ENCODE assay signal across 24 cellular contexts in genomic region chr5:107860044-107860443, GRCh38.
"Had no signal": no experiment of that assay in that cellular context is flagged by ENCODE, and none has a peak within 500 bp of the region (broad histone marks: within the 10 kb centered on the region; RNA-seq: fewer than 3 reads in every experiment).

No MANE protein-coding gene starts in this region.

- H3K36me3 ChIP-seq: prostate gland, right atrium auricular region had no signal

- FAIRE-seq: keratinocyte had no signal

- H3K4me2 ChIP-seq: smooth muscle cell had no signal

- ATAC-seq: effector memory CD8-positive, alpha-beta T cell; gastrocnemius medialis; left ventricle myocardium superior; lower lobe of right lung; naive thymus-derived CD8-positive, alpha-beta T cell; sciatic nerve; stimulated activated naive CD8-positive, alpha-beta T cell treated with anti-CD3 and anti-CD28 coated beads, Interleukin-15, amount 100 ng/mL, for 72 hours had no signal

- H3K4me1 ChIP-seq: gastrocnemius medialis, lower lobe of right lung, prostate gland, right atrium auricular region, thyroid gland, vagina had no signal

- H3K27ac ChIP-seq: gastrocnemius medialis, lower lobe of right lung, prostate gland, right atrium auricular region, thyroid gland, vagina had no signal

- H3K9me3 ChIP-seq: gastrocnemius medialis, lower lobe of right lung, prostate gland, right atrium auricular region, thyroid gland, vagina had no signal

- DNase-seq: effector memory CD8-positive, alpha-beta T cell; erythroblast; foreskin fibroblast; gastrocnemius medialis; head of caudate nucleus; left ventricle myocardium superior; lower lobe of right lung; naive thymus-derived CD8-positive, alpha-beta T cell; nephron progenitor cell; nucleus accumbens; stimulated activated CD4-positive, alpha-beta T cell treated with anti-CD3 and anti-CD28 coated beads, Interleukin-12 subunit alpha, Interleukin-12 subunit beta, amount 100 ng/mL, for 4 hours; stimulated activated CD4-positive, alpha-beta T cell treated with anti-CD3 and anti-CD28 coated beads, Interleukin-1b, Interleukin-23, amount 100 ng/mL, for 48 hours; stimulated activated CD4-positive, alpha-beta T cell treated with anti-CD3 and anti-CD28 coated beads, Interleukin-4, amount 100 ng/mL, for 1 hour; stimulated activated CD8-positive, alpha-beta memory T cell treated with anti-CD3 and anti-CD28 coated beads, Interleukin-4, amount 100 ng/mL, for 48 hours; stimulated activated naive CD4-positive, alpha-beta T cell; stimulated activated naive CD8-positive, alpha-beta T cell treated with anti-CD3 and anti-CD28 coated beads, Interleukin-15, amount 100 ng/mL, for 72 hours; thyroid gland; trophoblast cell had no signal

- H3K27me3 ChIP-seq: gastrocnemius medialis, right atrium auricular region, thyroid gland, vagina had no signal

- H3K4me3 ChIP-seq: gastrocnemius medialis, lower lobe of right lung, prostate gland, right atrium auricular region, smooth muscle cell, thyroid gland, vagina had no signal
